11 cellular contexts compared by ENCODE assay signal in genomic region chr20:19887566-19888268, GRCh38.
A peak's percentile ranks its signal among the peaks of the same experiment; 100 is the strongest.
DNase-seq lines count a peak whose midpoint lies in the region; ATAC-seq and TF ChIP-seq lines count a peak whose summit lies in the region.
"Had no signal": no experiment of that assay in that cellular context is flagged by ENCODE, and none has a peak within 500 bp of the region (broad histone marks: within the 10 kb centered on the region; RNA-seq: fewer than 3 reads in every experiment).

No MANE protein-coding gene starts in this region.

- DNase-seq in right atrium auricular region (ENCODE audit: low spot score) (no peak), left ventricle myocardium superior (no peak), right cardiac atrium (no peak), pons (ENCODE audit: low spot score) (peak; percentile 79), NCI-H146 (lab: John Stamatoyannopoulos, UW) (no peak)
- DNase-seq: EL; NCI-H446; stimulated activated naive CD8-positive, alpha-beta T cell treated with anti-CD3 and anti-CD28 coated beads, Interleukin-15, Interleukin-2, amounts not matched to agents 100 U/mL and 50 U/mL, for 24 hours had no signal

- peaks cover 0 to 54% of the 10 kb centered on the region in 2 donors for H3K4me1 ChIP-seq in right atrium auricular region
- peaks cover 23% of the 10 kb centered on the region for H3K4me1 ChIP-seq in right cardiac atrium (ENCODE audit: control insufficient read depth, insufficient read depth, low read length)

- H3K36me3 ChIP-seq in right atrium auricular region, result peaks cover 7% of the 10 kb centered on the region

- intact Hi-C loops in left ventricle myocardium superior (cut with micrococcal nuclease), result no loop called here
- intact Hi-C loops in right cardiac atrium (cut with DNase I), result loop anchor here in 3 of 4 donors (5.0 to 10.0 kb wide), 3 partner anchors 70 to 103 kb away; no protein-coding TSS in a partner anchor

- no peaks in the 10 kb centered on the region for H3K27me3 ChIP-seq in right atrium auricular region
- H3K27me3 ChIP-seq in right cardiac atrium (ENCODE audit: control insufficient read depth, insufficient read depth), result no peaks in the 10 kb centered on the region

- 36% methylated on average over 7 of the region's 7 CpGs for WGBS in right cardiac atrium

- no peak for TF ChIP-seq CTCF in right atrium auricular region (IDR thresholded peaks at IDR 0.05)

- peak overlapping the region; percentile 28 to 39 for H3K4me3 ChIP-seq in right atrium auricular region
- H3K4me3 ChIP-seq in right cardiac atrium (ENCODE audit: low read length), result peak overlapping the region; percentile 44

- H3K27ac ChIP-seq in right atrium auricular region, result peak overlapping the region; percentile 80 to 83
- H3K27ac ChIP-seq in right cardiac atrium (ENCODE audit: low read length), result peak overlapping the region; percentile 96

- no peak for ATAC-seq in left ventricle myocardium superior
- no peak for ATAC-seq in right cardiac atrium
- no peak for ATAC-seq in HG03095 (IDR thresholded peaks at IDR 0.05; ENCODE audit: unreplicated experiment)
- ATAC-seq in GM21390 (IDR thresholded peaks at IDR 0.05; ENCODE audit: unreplicated experiment), result no peak
- no peak for ATAC-seq in HG03521 (IDR thresholded peaks at IDR 0.05; ENCODE audit: unreplicated experiment)
- ATAC-seq: stimulated activated naive CD8-positive, alpha-beta T cell treated with anti-CD3 and anti-CD28 coated beads, Interleukin-15, Interleukin-2, amounts not matched to agents 100 U/mL and 50 U/mL, for 24 hours had no signal

- H3K9me3 ChIP-seq in right atrium auricular region (no peaks in the 10 kb centered on the region), right cardiac atrium (ENCODE audit: control insufficient read depth, low read length) (no peaks in the 10 kb centered on the region)
